ENCODE assay signal across 34 cellular contexts in the genomic region with DNA sequence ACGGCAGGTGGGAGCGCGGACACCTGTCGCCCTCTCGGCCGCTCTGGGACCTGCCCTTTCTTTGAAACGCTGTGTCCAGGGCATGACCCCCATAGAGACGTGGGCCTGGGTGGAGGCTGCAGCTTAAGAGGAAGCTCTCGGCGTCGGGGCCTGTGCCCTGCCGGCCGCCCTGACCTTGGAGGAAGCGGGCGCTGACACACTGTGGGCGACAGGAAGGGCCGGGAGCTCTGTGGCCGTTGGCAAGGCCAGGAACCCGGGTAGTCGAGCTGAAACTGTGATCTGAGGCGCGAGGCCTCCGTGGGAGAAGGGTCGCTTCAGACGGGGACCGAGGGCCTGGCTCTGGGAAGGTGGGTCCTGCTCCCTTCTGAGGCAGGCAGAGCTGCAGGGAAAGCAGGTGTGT. TPM values are rescaled to one million over a fixed set of nuclear protein-coding genes. Genes with fewer than 3 reads are reported as not detected.
DNase-seq lines count a peak whose midpoint lies in the region; ATAC-seq, FAIRE-seq and TF ChIP-seq lines count a peak whose summit lies in the region.
"Had no signal": no experiment of that assay in that cellular context is flagged by ENCODE, and none has a peak within 500 bp of the region (broad histone marks: within the 10 kb centered on the region; RNA-seq: fewer than 3 reads in every experiment).

No MANE protein-coding gene starts in this region.

- no peak overlapping the region for H3K4me3 Mint-ChIP-seq in naive thymus-derived CD4-positive, alpha-beta T cell
- no peak overlapping the region for H3K4me3 Mint-ChIP-seq in WTC11
- H3K4me3 Mint-ChIP-seq: activated CD4-positive, alpha-beta T cell treated with anti-CD3 and anti-CD28 coated beads, Interleukin-2, amount 10 ng/mL, durations not matched to agents 24 days and 14 days; activated T-cell treated with anti-CD3 and anti-CD28 coated beads, Interleukin-2, amount 50 U/mL, for 4 hours; effector memory CD8-positive, alpha-beta T cell; immature natural killer cell; natural killer cell treated with Interleukin-12 subunit alpha and Interleukin-12 subunit beta and Interleukin-15 and Interleukin-18, amount 100 ng/mL, for 72 hours had no signal

- H3K79me2 ChIP-seq in HepG2 (ENCODE audit: insufficient read depth, low read length), result no peaks in the 10 kb centered on the region

- H3K9me3 ChIP-seq in right lobe of liver (no peaks in the 10 kb centered on the region), HepG2 (ENCODE audit: low read length) (no peaks in the 10 kb centered on the region), right cardiac atrium (ENCODE audit: control insufficient read depth, low read length) (no peaks in the 10 kb centered on the region), aorta (ENCODE audit: control insufficient read depth, low read length) (no peaks in the 10 kb centered on the region)
- H3K9me3 ChIP-seq in naive thymus-derived CD4-positive, alpha-beta T cell (ENCODE audit: control insufficient read depth in 2 of 3, low read length in 3 of 3), result no peaks in the 10 kb centered on the region
- H3K9me3 ChIP-seq: thoracic aorta, uterus had no signal

- TF ChIP-seq RAD21 in HepG2 (CRISPR knock-in tag; IDR thresholded peaks at IDR 0.05), result no peak

- TF ChIP-seq CTCF in right lobe of liver (IDR thresholded peaks at IDR 0.05) (no peak), HepG2 (CRISPR knock-in tag; IDR thresholded peaks at IDR 0.05) (no peak), WTC11 (IDR thresholded peaks at IDR 0.05) (no peak)

- no peak overlapping the region for H3K27ac ChIP-seq in right lobe of liver
- H3K27ac ChIP-seq in HepG2 (ENCODE audit: extremely low read length, insufficient read depth, low read length), result no peak overlapping the region
- H3K27ac ChIP-seq in right cardiac atrium (ENCODE audit: low read length), result no peak overlapping the region
- H3K27ac ChIP-seq in naive thymus-derived CD4-positive, alpha-beta T cell (ENCODE audit: low read depth, low read length), result no peak overlapping the region
- no peak overlapping the region for H3K27ac ChIP-seq in aorta (ENCODE audit: low read depth in 1 of 2, low read length in 2 of 2)
- H3K27ac ChIP-seq: cardiac muscle cell, GM23248, skin epidermis, thoracic aorta, uterus had no signal

- H4K20me1 ChIP-seq in HepG2 (ENCODE audit: insufficient read depth, low read length), result no peaks in the 10 kb centered on the region

- ATAC-seq in right lobe of liver, result peak; percentile 34 to 73 (median 52)
- ATAC-seq in HepG2, result no peak
- ATAC-seq in right cardiac atrium, result peak; percentile 50 to 68
- ATAC-seq in naive thymus-derived CD4-positive, alpha-beta T cell, result peak; percentile 45
- peak; percentile 26 for ATAC-seq in aorta (ENCODE audit: low FRiP score)
- ATAC-seq in WTC11, result no peak
- ATAC-seq: activated T-cell treated with anti-CD3 and anti-CD28 coated beads, Interleukin-2, amount 50 U/mL, for 4 hours; effector memory CD8-positive, alpha-beta T cell; natural killer cell treated with Interleukin-12 subunit alpha and Interleukin-12 subunit beta and Interleukin-15 and Interleukin-18, amount 100 ng/mL, for 72 hours; stimulated activated naive CD8-positive, alpha-beta T cell treated with anti-CD3 and anti-CD28 coated beads, Interleukin-15, Interleukin-2, amounts not matched to agents 100 U/mL and 50 U/mL, for 24 hours had no signal

- BruUV-seq in HepG2 (replicated peaks; lab: Mats Ljungman, UMichigan), result no TSS peak

- H3K36me3 Mint-ChIP-seq in naive thymus-derived CD4-positive, alpha-beta T cell, result no peaks in the 10 kb centered on the region
- H3K36me3 Mint-ChIP-seq in WTC11, result no peaks in the 10 kb centered on the region; the same call in 1 of the 2 replicates
- H3K36me3 Mint-ChIP-seq: immature natural killer cell; natural killer cell treated with Interleukin-12 subunit alpha and Interleukin-12 subunit beta and Interleukin-15 and Interleukin-18, amount 100 ng/mL, for 72 hours had no signal

- POLR2A ChIA-PET in HepG2 (lab: Yijun Ruan, JAX) (no interaction called here), WTC11 (lab: Charles Lee) (no interaction called here)
- POLR2A ChIA-PET in naive thymus-derived CD4-positive, alpha-beta T cell (lab: Charles Lee), result no interaction called here

- no peaks in the 10 kb centered on the region for H3K9me3 Mint-ChIP-seq in naive thymus-derived CD4-positive, alpha-beta T cell
- H3K9me3 Mint-ChIP-seq in WTC11, result no peaks in the 10 kb centered on the region
- H3K9me3 Mint-ChIP-seq: activated CD4-positive, alpha-beta T cell treated with anti-CD3 and anti-CD28 coated beads, Interleukin-2, amount 10 ng/mL, durations not matched to agents 24 days and 14 days; activated T-cell treated with anti-CD3 and anti-CD28 coated beads, Interleukin-2, amount 50 U/mL, for 4 hours; effector memory CD8-positive, alpha-beta T cell; immature natural killer cell; natural killer cell treated with Interleukin-12 subunit alpha and Interleukin-12 subunit beta and Interleukin-15 and Interleukin-18, amount 100 ng/mL, for 72 hours had no signal

- TF ChIP-seq EP300 in HepG2 (IDR thresholded peaks at IDR 0.05; ENCODE audit: low read depth in 2 of 2, low read length in 2 of 2) (no peak), HepG2 (CRISPR knock-in tag; IDR thresholded peaks at IDR 0.05; ENCODE audit: borderline replicate concordance) (no peak)

- H3K4me3 ChIP-seq in right lobe of liver, result no peak overlapping the region
- H3K4me3 ChIP-seq in HepG2 (replicated peaks in 1 of 3; ENCODE audit: insufficient read depth in 1 of 3, low read depth in 2 of 3, low read length in 3 of 3), result no peak overlapping the region
- no peak overlapping the region for H3K4me3 ChIP-seq in right cardiac atrium (ENCODE audit: low read length)
- no peak overlapping the region for H3K4me3 ChIP-seq in naive thymus-derived CD4-positive, alpha-beta T cell (ENCODE audit: low read length)
- H3K4me3 ChIP-seq in aorta (ENCODE audit: low read length in 2 of 2), result no peak overlapping the region
- H3K4me3 ChIP-seq: cardiac muscle cell, GM23248, skin epidermis, thoracic aorta, uterus had no signal

- H3K36me3 ChIP-seq in right lobe of liver (no peaks in the 10 kb centered on the region), HepG2 (replicated peaks in 1 of 2; ENCODE audit: control insufficient read depth in 1 of 2, insufficient read depth in 2 of 2, low read length in 2 of 2) (no peaks in the 10 kb centered on the region), aorta (ENCODE audit: control insufficient read depth in 1 of 2, insufficient read depth in 2 of 2, low read length in 1 of 2) (no peaks in the 10 kb centered on the region)
- no peaks in the 10 kb centered on the region for H3K36me3 ChIP-seq in naive thymus-derived CD4-positive, alpha-beta T cell (ENCODE audit: control insufficient read depth in 2 of 3, insufficient read depth in 3 of 3, low read length in 3 of 3)
- H3K36me3 ChIP-seq: cardiac muscle cell, thoracic aorta, uterus had no signal

- intact Hi-C loops in right lobe of liver (cut with DNase I) (no loop called here), HepG2 (cut with micrococcal nuclease; ENCODE audit: unreplicated experiment) (no loop called here), right cardiac atrium (cut with DNase I) (no loop called here), aorta (cut with DNase I) (no loop called here)
- intact Hi-C loops in naive thymus-derived CD4-positive, alpha-beta T cell (cut with micrococcal nuclease), result no loop called here

- no peak overlapping the region for H3K9ac ChIP-seq in HepG2 (ENCODE audit: insufficient read depth, low read depth, low read length)
- H3K9ac ChIP-seq: GM23248 had no signal

- WGBS in right lobe of liver (ENCODE audit: insufficient coverage, low coverage, low lambda C conversion rate, missing lambda C conversion rate), result 59% methylated on average over 5 of the region's 26 CpGs
- 67% methylated on average over 20 of the region's 26 CpGs for WGBS in HepG2 (ENCODE audit: low lambda C conversion rate)
- 82% methylated on average over 26 of the region's 26 CpGs for WGBS in right cardiac atrium
- WGBS in aorta, 2 donors, result 88 to 89% methylated on average over 26 of the region's 26 CpGs

- H3K4me1 Mint-ChIP-seq in naive thymus-derived CD4-positive, alpha-beta T cell, result peaks cover 0 to under 1% (median 0%) of the 10 kb centered on the region in 7 donors
- H3K4me1 Mint-ChIP-seq in WTC11, result no peaks in the 10 kb centered on the region
- H3K4me1 Mint-ChIP-seq: activated CD4-positive, alpha-beta T cell treated with anti-CD3 and anti-CD28 coated beads, Interleukin-2, amount 10 ng/mL, durations not matched to agents 24 days and 14 days; immature natural killer cell had no signal

- in situ Hi-C loops in HepG2 (cut with HindIII; ENCODE audit: extremely low pct_ligation_motif_present, low pct_unique_long_range_greater_than_20kb), result no loop called here

- H3K4me1 ChIP-seq in right lobe of liver, result no peaks in the 10 kb centered on the region
- peaks cover 18% of the 10 kb centered on the region for H3K4me1 ChIP-seq in HepG2 (ENCODE audit: insufficient read depth, low read length)
- no peaks in the 10 kb centered on the region for H3K4me1 ChIP-seq in right cardiac atrium (ENCODE audit: control insufficient read depth, insufficient read depth, low read length)
- no peaks in the 10 kb centered on the region for H3K4me1 ChIP-seq in naive thymus-derived CD4-positive, alpha-beta T cell (ENCODE audit: control insufficient read depth in 2 of 2, insufficient read depth in 2 of 2, low read length in 2 of 2)
- H3K4me1 ChIP-seq in aorta (ENCODE audit: control insufficient read depth in 1 of 2, insufficient read depth in 2 of 2, low read length in 2 of 2), result no peaks in the 10 kb centered on the region
- H3K4me1 ChIP-seq: uterus had no signal

- TF ChIP-seq POLR2A in right lobe of liver (IDR thresholded peaks at IDR 0.05), result no peak
- TF ChIP-seq POLR2A in HepG2 (IDR thresholded peaks at IDR 0.05; ENCODE audit: insufficient read depth in 1 of 2, low read depth in 2 of 2, low read length in 2 of 2), result no peak

- no peak overlapping the region for H2AFZ ChIP-seq in HepG2 (ENCODE audit: low read length)
- H2AFZ ChIP-seq: GM23248 had no signal

- H3K27ac Mint-ChIP-seq in naive thymus-derived CD4-positive, alpha-beta T cell, result no peak overlapping the region
- H3K27ac Mint-ChIP-seq in WTC11, result no peak overlapping the region
- H3K27ac Mint-ChIP-seq: activated CD4-positive, alpha-beta T cell treated with anti-CD3 and anti-CD28 coated beads, Interleukin-2, amount 10 ng/mL, durations not matched to agents 24 days and 14 days; effector memory CD8-positive, alpha-beta T cell; immature natural killer cell; natural killer cell treated with Interleukin-12 subunit alpha and Interleukin-12 subunit beta and Interleukin-15 and Interleukin-18, amount 100 ng/mL, for 72 hours had no signal

- CTCF ChIA-PET in HepG2 (lab: Yijun Ruan, JAX; ENCODE audit: low intra/inter-chr PET ratio, low total read pairs) (no interaction called here), WTC11 (lab: Charles Lee) (interaction anchor here (1.2 to 1.6 kb wide), 2 partner anchors 8 to 28 kb away, joined by 3 to 9 read pairs; a partner anchor contains a TSS)
- CTCF ChIA-PET in naive thymus-derived CD4-positive, alpha-beta T cell (lab: Charles Lee), result no interaction called here

- H3K27me3 Mint-ChIP-seq in naive thymus-derived CD4-positive, alpha-beta T cell, result peaks cover 0 to 14% (median 3%) of the 10 kb centered on the region in 5 donors
- H3K27me3 Mint-ChIP-seq in WTC11 (ENCODE audit: low read depth), result no peaks in the 10 kb centered on the region
- H3K27me3 Mint-ChIP-seq: natural killer cell treated with Interleukin-12 subunit alpha and Interleukin-12 subunit beta and Interleukin-15 and Interleukin-18, amount 100 ng/mL, for 72 hours had no signal

- H3K4me2 ChIP-seq in HepG2 (ENCODE audit: low read depth, low read length), result no peak overlapping the region

- H3K27me3 ChIP-seq in right lobe of liver, result no peaks in the 10 kb centered on the region
- H3K27me3 ChIP-seq in HepG2 (ENCODE audit: control insufficient read depth in 1 of 2, insufficient read depth in 2 of 2, low read length in 2 of 2), result peaks cover 2 to 28% of the 10 kb centered on the region in 2 experiments; a peak in 3 of 5 replicates
- no peaks in the 10 kb centered on the region for H3K27me3 ChIP-seq in right cardiac atrium (ENCODE audit: control insufficient read depth, insufficient read depth)
- no peaks in the 10 kb centered on the region for H3K27me3 ChIP-seq in naive thymus-derived CD4-positive, alpha-beta T cell (ENCODE audit: control insufficient read depth in 2 of 2, insufficient read depth in 2 of 2, low read length in 2 of 2)
- H3K27me3 ChIP-seq in aorta (ENCODE audit: control insufficient read depth in 1 of 2, insufficient read depth in 2 of 2, low read length in 1 of 2), result no peaks in the 10 kb centered on the region
- H3K27me3 ChIP-seq: cardiac muscle cell, uterus had no signal

- FAIRE-seq in HepG2 (lab: Jason Lieb, UNC), result no peak
- FAIRE-seq: astrocyte, RCC 7860 had no signal

- DNase-seq in right lobe of liver, result no peak
- DNase-seq in HepG2 (ENCODE audit: low spot score), result no peak
- peak in 2 of 3 donors; percentile 72 to 82 for DNase-seq in right cardiac atrium
- no peak for DNase-seq in naive thymus-derived CD4-positive, alpha-beta T cell
- no peak for DNase-seq in aorta
- DNase-seq in activated naive CD4-positive, alpha-beta T cell treated with Interleukin-2 at 50 U/mL for 16 hours, result no peak
- DNase-seq in activated CD4-positive, alpha-beta T cell treated with anti-CD3 and anti-CD28 coated beads for 1 hour, result no peak
- no peak for DNase-seq in WTC11 (ENCODE audit: low spot score)
- DNase-seq: activated CD4-positive, alpha-beta T cell treated with anti-CD3 and anti-CD28 coated beads, Interleukin-2, amount 10 ng/mL, durations not matched to agents 24 days and 14 days; activated gamma-delta T cell treated with Interleukin-2 at 50 U/mL for 16 hours; activated T-cell treated with anti-CD3 and anti-CD28 coated beads, Interleukin-2, amount 50 U/mL, for 4 hours; cortex of kidney; DMS153; effector memory CD8-positive, alpha-beta T cell; GDM1; GM23248; immature natural killer cell; NCI-H1092; NCI-H1694; NCI-H446 treated with DMSO at 0.1 percent for 48 hours; NCI-H82; stimulated activated naive CD8-positive, alpha-beta T cell treated with anti-CD3 and anti-CD28 coated beads, Interleukin-15, Interleukin-2, amounts not matched to agents 100 U/mL and 50 U/mL, for 24 hours; T-helper 9 cell; uterus had no signal

RNA-seq across cellular contexts. Expression of a gene that starts 28.2 kb away (rescaled TPM):
- total RNA-seq in right lobe of liver (not detected), HepG2 (2016; rRNA removed; fragmentation: Illumina TruSeq; extraction: Trizol) (not detected in 2 replicates), right cardiac atrium (under 1 TPM in 2 of 4 donors, not detected in 2; 0.15 to 0.37 TPM), aorta (1 to 10 TPM in 1 of 2 donors, under 1 TPM in 1; 0.23 to 1.1 TPM), WTC11 (2021) (0.34 to 0.62 TPM (median 0.50 TPM) in 3 replicates)
- total RNA-seq in HepG2 (2016; cell fraction: cytosol; rRNA removed; fragmentation: Illumina TruSeq; extraction: Trizol; ENCODE audit: low read depth), result not detected in 2 replicates
- not detected in 2 replicates for total RNA-seq in HepG2 (2016; cell fraction: insoluble cytoplasmic fraction; rRNA removed; fragmentation: Illumina TruSeq; extraction: Trizol)
- not detected in 2 replicates for total RNA-seq in HepG2 (2016; cell fraction: membrane; rRNA removed; fragmentation: Illumina TruSeq; extraction: Trizol)
- not detected in 2 replicates for total RNA-seq in HepG2 (2016; cell fraction: nucleus; rRNA removed; fragmentation: Illumina TruSeq; extraction: Trizol)
- polyA plus RNA-seq in HepG2 (2011; rRNA removed) (not detected in 2 replicates), right cardiac atrium (not detected), aorta (not detected)
- not detected in 2 replicates for polyA plus RNA-seq in HepG2 (2011; cell fraction: cytosol; rRNA removed)
- 0.14 TPM in 1 of 2 replicates, not detected in the other for polyA plus RNA-seq in HepG2 (2011; cell fraction: nucleus; rRNA removed)
- 0.13 and 0.20 TPM in 2 replicates for polyA plus RNA-seq in HepG2 (2012)
- not detected in 2 replicates for polyA plus RNA-seq in HepG2 (2016; cell fraction: cytosol; fragmentation: Illumina TruSeq; extraction: Trizol; ENCODE audit: low read depth)
- polyA plus RNA-seq in HepG2 (2016; cell fraction: insoluble cytoplasmic fraction; fragmentation: Illumina TruSeq; extraction: Trizol; ENCODE audit: low read depth), result not detected in 2 replicates
- not detected in 2 replicates for polyA plus RNA-seq in HepG2 (2016; cell fraction: membrane; fragmentation: Illumina TruSeq; extraction: Trizol; ENCODE audit: low read depth)
- not detected in 2 replicates for polyA plus RNA-seq in HepG2 (2016; cell fraction: nucleus; fragmentation: Illumina TruSeq; extraction: Trizol; ENCODE audit: insufficient read depth, low read depth)
- 0.16 TPM in 1 of 2 replicates, not detected in the other for polyA minus RNA-seq in HepG2 (2011; rRNA and poly(A)+ RNA removed; ENCODE audit: low replicate concordance)
- not detected in 2 replicates for polyA minus RNA-seq in HepG2 (2011; cell fraction: cytosol; rRNA and poly(A)+ RNA removed)
- polyA minus RNA-seq in HepG2 (2011; cell fraction: nucleus; rRNA and poly(A)+ RNA removed), result not detected in 2 replicates
- not detected for total RNA-seq in naive thymus-derived CD4-positive, alpha-beta T cell
- polyA plus RNA-seq in naive thymus-derived CD4-positive, alpha-beta T cell, result not detected
- total RNA-seq: A172; activated CD4-positive, alpha-beta T cell treated with anti-CD3 and anti-CD28 coated beads, Interleukin-2, amount 10 ng/mL, durations not matched to agents 24 days and 14 days; activated T-cell treated with anti-CD3 and anti-CD28 coated beads, Interleukin-2, amount 50 U/mL, for 4 hours; cardiac muscle cell; epithelial cell of proximal tubule; glomerular endothelial cell; GM23248; natural killer cell treated with Interleukin-12 subunit alpha and Interleukin-12 subunit beta and Interleukin-15 and Interleukin-18, amount 100 ng/mL, for 72 hours; osteoblast had no signal
- polyA plus RNA-seq: GM23248, immature natural killer cell had no signal

Comparison
In these comparisons a context has a peak if more than half of its experiments do, and no peak if none do; other contexts are left out.
1. ATAC-seq: peak in right lobe of liver (4 of 4), right cardiac atrium (2 of 2), naive thymus-derived CD4-positive, alpha-beta T cell (single experiment) and aorta (single experiment); none in HepG2 (single experiment) and WTC11 (single experiment).
2. DNase-seq: peak in right cardiac atrium (2 of 3); none in right lobe of liver (0 of 3), HepG2 (single experiment), naive thymus-derived CD4-positive, alpha-beta T cell (0 of 9), aorta (0 of 2), activated naive CD4-positive, alpha-beta T cell treated with Interleukin-2 at 50 U/mL for 16 hours (single experiment), activated CD4-positive, alpha-beta T cell treated with anti-CD3 and anti-CD28 coated beads for 1 hour (single experiment) and WTC11 (single experiment).